21 cellular contexts compared by ENCODE assay signal in the genomic region with DNA sequence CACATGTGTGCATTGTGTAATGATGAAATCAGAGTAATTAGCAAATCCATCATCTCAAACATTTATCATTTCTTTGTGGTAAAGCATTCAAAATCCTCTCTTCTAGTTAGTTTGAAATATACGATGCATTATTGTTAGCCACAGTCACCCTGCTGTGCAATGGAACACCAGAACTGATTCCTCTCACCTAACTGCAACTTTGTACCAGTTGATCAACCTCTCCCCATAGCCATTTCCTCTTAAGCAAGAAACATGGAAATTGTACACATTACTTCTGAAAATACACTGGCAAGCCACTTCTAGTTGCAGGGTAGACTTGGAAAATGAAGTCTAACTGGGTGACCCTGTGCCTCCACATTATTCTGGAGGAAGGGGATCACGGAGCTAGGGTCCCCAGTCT. TPM values are rescaled to one million over a fixed set of nuclear protein-coding genes. Genes with fewer than 3 reads are reported as not detected.
DNase-seq lines count a peak whose midpoint lies in the region; ATAC-seq and TF ChIP-seq lines count a peak whose summit lies in the region.
"Had no signal": no experiment of that assay in that cellular context is flagged by ENCODE, and none has a peak within 500 bp of the region (broad histone marks: within the 10 kb centered on the region; RNA-seq: fewer than 3 reads in every experiment).

No MANE protein-coding gene starts in this region.

- peaks cover 5 to 30% of the 10 kb centered on the region in 2 donors for H3K27me3 Mint-ChIP-seq in natural killer cell treated with Interleukin-12 subunit alpha and Interleukin-12 subunit beta and Interleukin-15 and Interleukin-18, amount 100 ng/mL, for 72 hours
- peaks cover 0 to 2% of the 10 kb centered on the region in 2 donors for H3K27me3 Mint-ChIP-seq in natural killer cell (ENCODE audit: low read depth in 2 of 2)
- H3K27me3 Mint-ChIP-seq: CD4-positive, alpha-beta T cell; CD8-positive, alpha-beta memory T cell had no signal

- H4K20me1 ChIP-seq in Karpas-422 (ENCODE audit: insufficient read depth, low read depth, low read length), result no peaks in the 10 kb centered on the region
- H4K20me1 ChIP-seq: BLaER1 treated with 17β-estradiol and CSF1 and Interleukin-3, amounts not matched to agents 10 nM and 100 nM had no signal

- no peaks in the 10 kb centered on the region for H3K27me3 ChIP-seq in Karpas-422 (ENCODE audit: low read length)
- H3K27me3 ChIP-seq in psoas muscle (ENCODE audit: insufficient read depth in 3 of 3, low read length in 2 of 3), result no peaks in the 10 kb centered on the region
- H3K27me3 ChIP-seq: BLaER1 treated with 17β-estradiol and CSF1 and Interleukin-3, amounts not matched to agents 10 nM and 100 nM had no signal

- H3K4me3 ChIP-seq in Karpas-422 (ENCODE audit: low read length) (peak overlapping the region; percentile 18; the same call in 1 of the 2 replicates), psoas muscle (peak overlapping the region; percentile 31)
- H3K4me3 ChIP-seq: BLaER1 treated with 17β-estradiol and CSF1 and Interleukin-3, amounts not matched to agents 10 nM and 100 nM; GM12878; HAP-1 had no signal

- peak overlapping the region; percentile 68 for H3K9ac ChIP-seq in Karpas-422 (ENCODE audit: low read length)
- H3K9ac ChIP-seq: BLaER1 treated with 17β-estradiol and CSF1 and Interleukin-3, amounts not matched to agents 10 nM and 100 nM had no signal

- H2AFZ ChIP-seq in Karpas-422 (ENCODE audit: low read length), result peak overlapping the region; percentile 40; the same call in 1 of the 2 replicates

- intact Hi-C loops in natural killer cell (cut with micrococcal nuclease) (no loop called here), psoas muscle (cut with DNase I) (no loop called here)

- ATAC-seq in natural killer cell treated with Interleukin-12 subunit alpha and Interleukin-12 subunit beta and Interleukin-15 and Interleukin-18, amount 100 ng/mL, for 72 hours, result peak; percentile 34 to 64
- no peak for ATAC-seq in natural killer cell
- no peak for ATAC-seq in psoas muscle
- no peak for ATAC-seq in GM19351 (IDR thresholded peaks at IDR 0.05; ENCODE audit: unreplicated experiment)
- ATAC-seq: GM12878 had no signal

- H3K27ac ChIP-seq in Karpas-422 (ENCODE audit: low read length), result peak overlapping the region; percentile 98
- H3K27ac ChIP-seq in psoas muscle, result peak overlapping the region; percentile 34
- H3K27ac ChIP-seq: BLaER1 treated with 17β-estradiol and CSF1 and Interleukin-3, amounts not matched to agents 10 nM and 100 nM had no signal

- WGBS in psoas muscle, 3 donors, result 61 to 67% (median 65%) methylated on average over 2 of the region's 2 CpGs

- H3K9me2 ChIP-seq in Karpas-422 (replicated peaks; ENCODE audit: insufficient read depth, low read length), result no peaks in the 10 kb centered on the region

- peaks cover 19% of the 10 kb centered on the region; the same call in 1 of the 2 replicates for H3K79me2 ChIP-seq in Karpas-422 (ENCODE audit: low read length)

- H3K4me3 Mint-ChIP-seq in natural killer cell treated with Interleukin-12 subunit alpha and Interleukin-12 subunit beta and Interleukin-15 and Interleukin-18, amount 100 ng/mL, for 72 hours, result peak overlapping the region; percentile 1
- H3K4me3 Mint-ChIP-seq in natural killer cell, result no peak overlapping the region
- H3K4me3 Mint-ChIP-seq: CD14-positive monocyte; CD4-positive, alpha-beta T cell; CD8-positive, alpha-beta memory T cell; HFFc6 had no signal

- H3K9me3 ChIP-seq in Karpas-422 (ENCODE audit: low read length) (no peaks in the 10 kb centered on the region), psoas muscle (no peaks in the 10 kb centered on the region)
- H3K9me3 ChIP-seq: BE2C, HAP-1 had no signal

- H3K9me3 Mint-ChIP-seq in natural killer cell treated with Interleukin-12 subunit alpha and Interleukin-12 subunit beta and Interleukin-15 and Interleukin-18, amount 100 ng/mL, for 72 hours, result peaks cover 5% of the 10 kb centered on the region
- H3K9me3 Mint-ChIP-seq in natural killer cell, result peaks cover 4% of the 10 kb centered on the region in 2 donors
- H3K9me3 Mint-ChIP-seq: CD4-positive, alpha-beta T cell; HFFc6 had no signal

- H3K4me1 ChIP-seq in Karpas-422 (ENCODE audit: low read length) (peaks cover 85% of the 10 kb centered on the region), psoas muscle (peaks cover 38% of the 10 kb centered on the region)
- H3K4me1 ChIP-seq: BE2C, HAP-1 had no signal

- peaks cover 2 to 17% of the 10 kb centered on the region in 2 donors for H3K4me1 Mint-ChIP-seq in natural killer cell treated with Interleukin-12 subunit alpha and Interleukin-12 subunit beta and Interleukin-15 and Interleukin-18, amount 100 ng/mL, for 72 hours (ENCODE audit: low read depth in 2 of 2)
- no peaks in the 10 kb centered on the region for H3K4me1 Mint-ChIP-seq in natural killer cell
- H3K4me1 Mint-ChIP-seq: CD8-positive, alpha-beta memory T cell had no signal

- peak overlapping the region; percentile 66 for H3K4me2 ChIP-seq in Karpas-422 (ENCODE audit: low read depth, low read length, poor library complexity, severe bottlenecking)

- peak overlapping the region in 1 of 2 donors; percentile 3 for H3K27ac Mint-ChIP-seq in natural killer cell treated with Interleukin-12 subunit alpha and Interleukin-12 subunit beta and Interleukin-15 and Interleukin-18, amount 100 ng/mL, for 72 hours
- H3K27ac Mint-ChIP-seq in natural killer cell, result no peak overlapping the region
- H3K27ac Mint-ChIP-seq: CD4-positive, alpha-beta T cell; CD8-positive, alpha-beta memory T cell; HFFc6 had no signal

- no peak for TF ChIP-seq CTCF in natural killer cell (IDR thresholded peaks at IDR 0.05)
- TF ChIP-seq CTCF in psoas muscle (IDR thresholded peaks at IDR 0.05), result no peak

- peaks cover 4% of the 10 kb centered on the region; the same call in 1 of the 2 replicates for H3K36me3 ChIP-seq in Karpas-422 (ENCODE audit: insufficient read depth, low read length)
- H3K36me3 ChIP-seq in psoas muscle (ENCODE audit: insufficient read depth in 1 of 2, low read depth in 1 of 2), result no peaks in the 10 kb centered on the region
- H3K36me3 ChIP-seq: BE2C; BLaER1 treated with 17β-estradiol and CSF1 and Interleukin-3, amounts not matched to agents 10 nM and 100 nM; HAP-1 had no signal

- no peak for DNase-seq in natural killer cell treated with Interleukin-12 subunit alpha and Interleukin-12 subunit beta and Interleukin-15 and Interleukin-18, amount 100 ng/mL, for 72 hours (ENCODE audit: low spot score)
- DNase-seq in natural killer cell (no peak), Karpas-422 (peak; percentile 63), psoas muscle (no peak)
- no peak for DNase-seq in effector CD4-positive, alpha-beta T cell
- DNase-seq: BE2C; CD4-positive, alpha-beta T cell; CD8-positive, alpha-beta memory T cell; DMS 273 treated with DMSO at 0.1 percent for 48 hours; DMS79; EL; GDM1; GOT3; HFFc6 had no signal

- no peaks in the 10 kb centered on the region for H3K36me3 Mint-ChIP-seq in natural killer cell treated with Interleukin-12 subunit alpha and Interleukin-12 subunit beta and Interleukin-15 and Interleukin-18, amount 100 ng/mL, for 72 hours
- H3K36me3 Mint-ChIP-seq in natural killer cell, result no peaks in the 10 kb centered on the region
- H3K36me3 Mint-ChIP-seq: CD14-positive monocyte had no signal

RNA-seq across cellular contexts. Expression of gene ESR1, which starts 58.1 kb away (rescaled TPM):
- total RNA-seq in natural killer cell treated with Interleukin-12 subunit alpha and Interleukin-12 subunit beta and Interleukin-15 and Interleukin-18, amount 100 ng/mL, for 72 hours, result 1 to 10 TPM; 2.3 to 4.9 TPM
- total RNA-seq in natural killer cell (under 1 TPM; 0.11 to 0.64 (median 0.60) TPM), psoas muscle (1 to 10 TPM; 1.5 to 4.4 (median 2.6) TPM)
- 4.1 and 5.4 TPM in 2 replicates for total RNA-seq in Karpas-422 (2014; rRNA removed; shearing (Covaris generic); ENCODE audit: low replicate concordance)
- polyA plus RNA-seq in psoas muscle, result under 1 TPM; 0.42 to 0.93 (median 0.92) TPM
- total RNA-seq: A172, A673 had no signal

Comparison
In these comparisons a context has a peak if more than half of its experiments do, and no peak if none do; other contexts are left out.
1. ATAC-seq: peak in natural killer cell treated with Interleukin-12 subunit alpha and Interleukin-12 subunit beta and Interleukin-15 and Interleukin-18, amount 100 ng/mL, for 72 hours (2 of 2); none in natural killer cell (0 of 3), psoas muscle (0 of 4) and GM19351 (single experiment).